In the genomic region with DNA sequence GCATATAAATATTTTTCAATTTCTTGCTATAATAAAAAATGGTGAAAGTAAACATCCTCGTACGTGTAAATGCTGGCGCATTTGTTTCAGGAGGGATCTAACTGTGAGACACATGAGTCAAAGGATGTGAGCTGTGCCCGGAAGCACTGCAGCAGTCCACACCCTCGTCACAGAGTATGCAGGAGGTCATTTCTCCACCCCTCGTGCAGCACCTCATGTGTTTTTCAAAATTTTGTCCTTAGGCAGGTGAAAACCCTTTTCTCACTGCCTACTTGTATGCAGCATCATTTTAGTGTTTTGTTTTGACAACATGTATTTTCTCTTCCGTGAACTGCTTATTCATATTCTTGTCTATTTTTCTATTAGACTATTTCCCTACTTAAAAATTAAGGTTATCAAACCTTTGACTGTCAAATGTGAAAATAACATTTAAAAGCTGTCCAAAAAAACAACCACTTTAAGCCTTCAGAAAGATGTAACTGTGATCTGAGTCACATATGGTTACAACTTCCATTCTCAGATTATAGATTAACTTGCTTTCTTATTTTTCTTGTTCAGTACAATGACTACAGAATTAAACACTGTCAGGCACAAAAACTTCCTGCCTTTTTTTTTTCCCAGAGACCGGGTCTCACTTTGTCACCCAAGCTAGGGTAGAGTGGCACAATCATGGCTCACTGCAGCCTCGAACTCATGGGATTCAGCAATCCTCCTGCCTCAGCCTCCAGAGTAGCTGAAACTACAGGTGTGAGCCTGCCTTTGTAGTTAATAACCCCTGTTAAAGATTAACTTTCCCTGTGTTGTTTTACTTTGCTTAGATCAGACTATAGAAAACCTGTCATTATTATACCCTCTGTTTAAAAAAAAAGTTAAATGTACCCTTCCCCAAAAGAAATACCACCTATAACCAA, we compare ENCODE assay signal across 1 cellular context.
TF ChIP-seq lines count a peak whose summit lies in the region.

No MANE protein-coding gene starts in this region.

TF ChIP-seq in HepG2, 621 proteins besides CTCF, POLR2A, EP300 and RAD21 (continued from another document):
- TF ChIP-seq, protein P1, sequence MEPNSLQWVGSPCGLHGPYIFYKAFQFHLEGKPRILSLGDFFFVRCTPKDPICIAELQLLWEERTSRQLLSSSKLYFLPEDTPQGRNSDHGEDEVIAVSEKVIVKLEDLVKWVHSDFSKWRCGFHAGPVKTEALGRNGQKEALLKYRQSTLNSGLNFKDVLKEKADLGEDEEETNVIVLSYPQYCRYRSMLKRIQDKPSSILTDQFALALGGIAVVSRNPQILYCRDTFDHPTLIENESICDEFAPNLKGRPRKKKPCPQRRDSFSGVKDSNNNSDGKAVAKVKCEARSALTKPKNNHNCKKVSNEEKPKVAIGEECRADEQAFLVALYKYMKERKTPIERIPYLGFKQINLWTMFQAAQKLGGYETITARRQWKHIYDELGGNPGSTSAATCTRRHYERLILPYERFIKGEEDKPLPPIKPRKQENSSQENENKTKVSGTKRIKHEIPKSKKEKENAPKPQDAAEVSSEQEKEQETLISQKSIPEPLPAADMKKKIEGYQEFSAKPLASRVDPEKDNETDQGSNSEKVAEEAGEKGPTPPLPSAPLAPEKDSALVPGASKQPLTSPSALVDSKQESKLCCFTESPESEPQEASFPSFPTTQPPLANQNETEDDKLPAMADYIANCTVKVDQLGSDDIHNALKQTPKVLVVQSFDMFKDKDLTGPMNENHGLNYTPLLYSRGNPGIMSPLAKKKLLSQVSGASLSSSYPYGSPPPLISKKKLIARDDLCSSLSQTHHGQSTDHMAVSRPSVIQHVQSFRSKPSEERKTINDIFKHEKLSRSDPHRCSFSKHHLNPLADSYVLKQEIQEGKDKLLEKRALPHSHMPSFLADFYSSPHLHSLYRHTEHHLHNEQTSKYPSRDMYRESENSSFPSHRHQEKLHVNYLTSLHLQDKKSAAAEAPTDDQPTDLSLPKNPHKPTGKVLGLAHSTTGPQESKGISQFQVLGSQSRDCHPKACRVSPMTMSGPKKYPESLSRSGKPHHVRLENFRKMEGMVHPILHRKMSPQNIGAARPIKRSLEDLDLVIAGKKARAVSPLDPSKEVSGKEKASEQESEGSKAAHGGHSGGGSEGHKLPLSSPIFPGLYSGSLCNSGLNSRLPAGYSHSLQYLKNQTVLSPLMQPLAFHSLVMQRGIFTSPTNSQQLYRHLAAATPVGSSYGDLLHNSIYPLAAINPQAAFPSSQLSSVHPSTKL (CRISPR knock-in tag; IDR thresholded peaks at IDR 0.05) = 0 out of 2 replicates have a peak, but pooled peaks have one; percentile 7
- TF ChIP-seq POGZ (CRISPR knock-in tag; IDR thresholded peaks at IDR 0.05) (peak; percentile 42; the same call in 1 of the 2 replicates), RBM39 (IDR thresholded peaks at IDR 0.05; ENCODE audit: low read depth, low read length, poor library complexity, severe bottlenecking) (no peak), ZMYM3 (CRISPR knock-in tag; IDR thresholded peaks at IDR 0.05) (peak; percentile 29; the same call in 1 of the 2 replicates)
- TF ChIP-seq, protein P2, sequence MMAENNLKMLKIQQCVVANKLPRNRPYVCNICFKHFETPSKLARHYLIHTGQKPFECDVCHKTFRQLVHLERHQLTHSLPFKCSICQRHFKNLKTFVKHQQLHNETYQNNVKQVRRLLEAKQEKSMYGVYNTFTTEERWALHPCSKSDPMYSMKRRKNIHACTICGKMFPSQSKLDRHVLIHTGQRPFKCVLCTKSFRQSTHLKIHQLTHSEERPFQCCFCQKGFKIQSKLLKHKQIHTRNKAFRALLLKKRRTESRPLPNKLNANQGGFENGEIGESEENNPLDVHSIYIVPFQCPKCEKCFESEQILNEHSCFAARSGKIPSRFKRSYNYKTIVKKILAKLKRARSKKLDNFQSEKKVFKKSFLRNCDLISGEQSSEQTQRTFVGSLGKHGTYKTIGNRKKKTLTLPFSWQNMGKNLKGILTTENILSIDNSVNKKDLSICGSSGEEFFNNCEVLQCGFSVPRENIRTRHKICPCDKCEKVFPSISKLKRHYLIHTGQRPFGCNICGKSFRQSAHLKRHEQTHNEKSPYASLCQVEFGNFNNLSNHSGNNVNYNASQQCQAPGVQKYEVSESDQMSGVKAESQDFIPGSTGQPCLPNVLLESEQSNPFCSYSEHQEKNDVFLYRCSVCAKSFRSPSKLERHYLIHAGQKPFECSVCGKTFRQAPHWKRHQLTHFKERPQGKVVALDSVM (CRISPR knock-in tag; IDR thresholded peaks at IDR 0.05) = peak; percentile 98
